In the genomic region with DNA sequence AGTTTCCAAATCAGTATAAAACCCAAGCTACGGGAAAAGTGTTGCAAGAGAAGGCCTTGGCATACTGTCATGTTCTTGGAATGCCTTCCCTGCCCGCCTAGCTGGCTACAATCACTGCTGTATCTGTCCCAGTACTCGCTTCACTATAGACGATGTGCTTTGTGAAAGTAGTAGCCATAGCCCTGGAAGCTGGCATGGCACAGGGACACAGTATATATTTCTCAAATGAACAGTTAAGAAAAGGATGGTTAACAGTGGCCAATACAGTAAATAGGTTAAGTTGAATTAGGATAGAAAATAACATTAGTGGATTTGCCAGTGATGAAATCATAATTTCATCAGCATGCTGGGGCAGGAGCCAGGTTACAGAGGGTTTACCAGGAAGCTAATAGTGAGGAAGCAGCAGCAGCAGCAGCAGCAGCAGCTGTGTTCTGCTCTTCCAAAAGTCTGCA, we compare ENCODE assay signal across 11 cellular contexts.
DNase-seq lines count a peak whose midpoint lies in the region; ATAC-seq, FAIRE-seq and TF ChIP-seq lines count a peak whose summit lies in the region.
"Had no signal": no experiment of that assay in that cellular context is flagged by ENCODE, and none has a peak within 500 bp of the region (broad histone marks: within the 10 kb centered on the region; RNA-seq: fewer than 3 reads in every experiment).

No MANE protein-coding gene starts in this region.

- H3K9me2 ChIP-seq in SK-N-SH: no peaks in the 10 kb centered on the region

- H3K36me3 ChIP-seq in SK-N-SH (replicated peaks in 1 of 2; ENCODE audit: control insufficient read depth in 1 of 2, insufficient read depth in 2 of 2, low read length in 1 of 2) (no peaks in the 10 kb centered on the region), psoas muscle (ENCODE audit: insufficient read depth in 1 of 2, low read depth in 1 of 2) (no peaks in the 10 kb centered on the region), small intestine (ENCODE audit: control insufficient read depth in 2 of 2, insufficient read depth in 2 of 2, low read length in 2 of 2) (no peaks in the 10 kb centered on the region)

- H3K4me2 ChIP-seq in SK-N-SH: 0 out of 2 replicates have a peak overlapping the region, but pooled peaks have one; percentile 7

- no peak for FAIRE-seq in small intestine (lab: Jason Lieb, UNC)
- no peak for FAIRE-seq in frontal cortex (lab: Jason Lieb, UNC)

- ATAC-seq in psoas muscle: peak; percentile 65 to 88 (median 76)
- ATAC-seq: naive thymus-derived CD4-positive, alpha-beta T cell had no signal

- H3K4me1 ChIP-seq in SK-N-SH (ENCODE audit: control insufficient read depth in 1 of 2, insufficient read depth in 2 of 2, low read depth in 1 of 2, low read length in 1 of 2) (peaks cover 0 to 23% of the 10 kb centered on the region in 2 experiments; a peak in 2 of 4 replicates), psoas muscle (peaks cover 5% of the 10 kb centered on the region), small intestine (ENCODE audit: control insufficient read depth in 2 of 2, insufficient read depth in 1 of 2, low read depth in 1 of 2, low read length in 1 of 2) (no peaks in the 10 kb centered on the region)

- peak overlapping the region; percentile 28 to 99 for H3K27ac ChIP-seq in SK-N-SH (ENCODE audit: low read depth in 2 of 2, low read length in 1 of 2)
- H3K27ac ChIP-seq in psoas muscle: peak overlapping the region; percentile 56
- peak overlapping the region in 1 of 2 donors; percentile 36 for H3K27ac ChIP-seq in small intestine (ENCODE audit: low read depth in 1 of 2, low read length in 1 of 2)

- DNase-seq in ELR (ENCODE audit: low read depth): peak; percentile 73
- DNase-seq in SK-N-SH: peak; percentile 32
- DNase-seq in fibroblast of the conjunctiva (ENCODE audit: low read depth): peak; percentile 87
- DNase-seq in psoas muscle: peak; percentile 42 to 66
- DNase-seq in medulla oblongata (ENCODE audit: extremely low spot score): no peak
- DNase-seq in small intestine: no peak
- no peak for DNase-seq in frontal cortex (ENCODE audit: low spot score in 2 of 2)
- no peak for DNase-seq in effector CD8-positive, alpha-beta T cell (lab: John Stamatoyannopoulos, UW)
- DNase-seq: activated gamma-delta T cell; naive thymus-derived CD4-positive, alpha-beta T cell; NK-92 treated with Interleukin-12 subunit alpha and Interleukin-12 subunit beta, amount 100 ng/mL, for 24 hours had no signal

- H3K9ac ChIP-seq in SK-N-SH: no peak overlapping the region

- 22% methylated on average over 4 of the region's 4 CpGs for WGBS in SK-N-SH (ENCODE audit: low lambda C conversion rate)
- WGBS in psoas muscle, 3 donors: 31 to 47% (median 46%) methylated on average over 4 of the region's 4 CpGs
- WGBS in small intestine, 3 donors: 86 to 98% (median 92%) methylated on average over 4 of the region's 4 CpGs

- H2AFZ ChIP-seq in SK-N-SH (ENCODE audit: low read depth): 0 out of 2 replicates have a peak overlapping the region, but pooled peaks have one; percentile 3

- H3K9me3 ChIP-seq in SK-N-SH (no peaks in the 10 kb centered on the region), psoas muscle (no peaks in the 10 kb centered on the region), small intestine (ENCODE audit: control insufficient read depth, low read depth) (no peaks in the 10 kb centered on the region)

- no peaks in the 10 kb centered on the region for H3K79me2 ChIP-seq in SK-N-SH (ENCODE audit: insufficient read depth)

- peak; percentile 10; the same call in 1 of the 2 replicates for TF ChIP-seq RAD21 in SK-N-SH (IDR thresholded peaks at IDR 0.05; ENCODE audit: low read length)

- peak in 1 of 2 experiments; percentile 90; a peak in 2 of 4 replicates for TF ChIP-seq EP300 in SK-N-SH (IDR thresholded peaks at IDR 0.05; ENCODE audit: borderline replicate concordance in 1 of 2, low read depth in 1 of 2, low read length in 1 of 2)

- POLR2A ChIA-PET in SK-N-SH (lab: Yijun Ruan, JAX): interaction anchor here (0.8 to 1.5 kb wide), 4 partner anchors 168 to 554 kb away, joined by 3 to 6 read pairs (median 4); no protein-coding TSS in a partner anchor

- peaks cover 4% of the 10 kb centered on the region for H3F3A ChIP-seq in SK-N-SH (replicated peaks; ENCODE audit: insufficient read depth)

- H4K20me1 ChIP-seq in SK-N-SH (ENCODE audit: insufficient read depth): no peaks in the 10 kb centered on the region

- H3K4me3 ChIP-seq in SK-N-SH (ENCODE audit: low read depth in 2 of 2, low read length in 1 of 2): no peak overlapping the region; a peak in 1 of 4 replicates
- peak overlapping the region; percentile 41 for H3K4me3 ChIP-seq in psoas muscle
- H3K4me3 ChIP-seq in small intestine (ENCODE audit: low read depth in 1 of 2, low read length in 2 of 2): no peak overlapping the region

- CTCF ChIA-PET in SK-N-SH (lab: Yijun Ruan, JAX): interaction anchor here (1.3 to 1.4 kb wide), 3 partner anchors 142 to 556 kb away, joined by 4 to 5 read pairs (median 4); no protein-coding TSS in a partner anchor

- H3K27me3 ChIP-seq in SK-N-SH (ENCODE audit: insufficient read depth) (no peaks in the 10 kb centered on the region), psoas muscle (ENCODE audit: insufficient read depth in 3 of 3, low read length in 2 of 3) (no peaks in the 10 kb centered on the region), small intestine (ENCODE audit: control insufficient read depth in 2 of 2, insufficient read depth in 2 of 2, low read length in 2 of 2) (no peaks in the 10 kb centered on the region)

- intact Hi-C loops in psoas muscle (cut with DNase I): no loop called here

- TF ChIP-seq CTCF in SK-N-SH (IDR thresholded peaks at IDR 0.05): no peak
- no peak for TF ChIP-seq CTCF in psoas muscle (IDR thresholded peaks at IDR 0.05)

TF ChIP-seq in SK-N-SH, 30 proteins besides CTCF, POLR2A, EP300 and RAD21 (continues in another document):
- peak; percentile 16 for TF ChIP-seq NFIC (IDR thresholded peaks at IDR 0.05; ENCODE audit: borderline replicate concordance)
- no peak for TF ChIP-seq MXI1 (IDR thresholded peaks at IDR 0.05; ENCODE audit: low read depth, low read length)
- no peak for TF ChIP-seq JUND (IDR thresholded peaks at IDR 0.05)
- no peak for TF ChIP-seq POLR2AphosphoS5 (IDR thresholded peaks at IDR 0.05; ENCODE audit: low read depth, low read length)
- TF ChIP-seq TCF12 (IDR thresholded peaks at IDR 0.05): peak; percentile 57
- TF ChIP-seq, protein P1, sequence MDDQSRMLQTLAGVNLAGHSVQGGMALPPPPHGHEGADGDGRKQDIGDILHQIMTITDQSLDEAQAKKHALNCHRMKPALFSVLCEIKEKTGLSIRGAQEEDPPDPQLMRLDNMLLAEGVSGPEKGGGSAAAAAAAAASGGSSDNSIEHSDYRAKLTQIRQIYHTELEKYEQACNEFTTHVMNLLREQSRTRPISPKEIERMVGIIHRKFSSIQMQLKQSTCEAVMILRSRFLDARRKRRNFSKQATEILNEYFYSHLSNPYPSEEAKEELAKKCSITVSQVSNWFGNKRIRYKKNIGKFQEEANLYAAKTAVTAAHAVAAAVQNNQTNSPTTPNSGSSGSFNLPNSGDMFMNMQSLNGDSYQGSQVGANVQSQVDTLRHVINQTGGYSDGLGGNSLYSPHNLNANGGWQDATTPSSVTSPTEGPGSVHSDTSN (IDR thresholded peaks at IDR 0.05): no peak; the same call in 1 of the 2 replicates
- TF ChIP-seq NRF1 (IDR thresholded peaks at IDR 0.05; ENCODE audit: low read depth, low read length): no peak
- 0 out of 2 replicates have a peak, but pooled peaks have one; percentile 45 for TF ChIP-seq TEAD4 (IDR thresholded peaks at IDR 0.05; ENCODE audit: borderline replicate concordance, insufficient read depth)
- no peak for TF ChIP-seq YY1 (IDR thresholded peaks at IDR 0.05; ENCODE audit: low read depth)
- TF ChIP-seq ELF1 (IDR thresholded peaks at IDR 0.05): no peak
- TF ChIP-seq SIN3A (IDR thresholded peaks at IDR 0.05; ENCODE audit: borderline replicate concordance, low read depth, low read length): no peak
- TF ChIP-seq SMC3 (IDR thresholded peaks at IDR 0.05; ENCODE audit: low read depth, low read length): no peak
- TF ChIP-seq, protein P2, sequence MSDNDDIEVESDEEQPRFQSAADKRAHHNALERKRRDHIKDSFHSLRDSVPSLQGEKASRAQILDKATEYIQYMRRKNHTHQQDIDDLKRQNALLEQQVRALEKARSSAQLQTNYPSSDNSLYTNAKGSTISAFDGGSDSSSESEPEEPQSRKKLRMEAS (IDR thresholded peaks at IDR 0.05; ENCODE audit: low read depth): no peak
- no peak for TF ChIP-seq MEF2A (IDR thresholded peaks at IDR 0.05; ENCODE audit: borderline replicate concordance, low read depth)
- TF ChIP-seq, protein P3, sequence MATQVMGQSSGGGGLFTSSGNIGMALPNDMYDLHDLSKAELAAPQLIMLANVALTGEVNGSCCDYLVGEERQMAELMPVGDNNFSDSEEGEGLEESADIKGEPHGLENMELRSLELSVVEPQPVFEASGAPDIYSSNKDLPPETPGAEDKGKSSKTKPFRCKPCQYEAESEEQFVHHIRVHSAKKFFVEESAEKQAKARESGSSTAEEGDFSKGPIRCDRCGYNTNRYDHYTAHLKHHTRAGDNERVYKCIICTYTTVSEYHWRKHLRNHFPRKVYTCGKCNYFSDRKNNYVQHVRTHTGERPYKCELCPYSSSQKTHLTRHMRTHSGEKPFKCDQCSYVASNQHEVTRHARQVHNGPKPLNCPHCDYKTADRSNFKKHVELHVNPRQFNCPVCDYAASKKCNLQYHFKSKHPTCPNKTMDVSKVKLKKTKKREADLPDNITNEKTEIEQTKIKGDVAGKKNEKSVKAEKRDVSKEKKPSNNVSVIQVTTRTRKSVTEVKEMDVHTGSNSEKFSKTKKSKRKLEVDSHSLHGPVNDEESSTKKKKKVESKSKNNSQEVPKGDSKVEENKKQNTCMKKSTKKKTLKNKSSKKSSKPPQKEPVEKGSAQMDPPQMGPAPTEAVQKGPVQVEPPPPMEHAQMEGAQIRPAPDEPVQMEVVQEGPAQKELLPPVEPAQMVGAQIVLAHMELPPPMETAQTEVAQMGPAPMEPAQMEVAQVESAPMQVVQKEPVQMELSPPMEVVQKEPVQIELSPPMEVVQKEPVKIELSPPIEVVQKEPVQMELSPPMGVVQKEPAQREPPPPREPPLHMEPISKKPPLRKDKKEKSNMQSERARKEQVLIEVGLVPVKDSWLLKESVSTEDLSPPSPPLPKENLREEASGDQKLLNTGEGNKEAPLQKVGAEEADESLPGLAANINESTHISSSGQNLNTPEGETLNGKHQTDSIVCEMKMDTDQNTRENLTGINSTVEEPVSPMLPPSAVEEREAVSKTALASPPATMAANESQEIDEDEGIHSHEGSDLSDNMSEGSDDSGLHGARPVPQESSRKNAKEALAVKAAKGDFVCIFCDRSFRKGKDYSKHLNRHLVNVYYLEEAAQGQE (IDR thresholded peaks at IDR 0.05; ENCODE audit: low read depth, low read length): no peak
- TF ChIP-seq FOSL2 (IDR thresholded peaks at IDR 0.05; ENCODE audit: borderline replicate concordance, low read depth): no peak
- peak; percentile 54 for TF ChIP-seq RCOR1 (IDR thresholded peaks at IDR 0.05; ENCODE audit: low read length)
- peak; percentile 50 for TF ChIP-seq GATA2 (CRISPR knock-in tag; IDR thresholded peaks at IDR 0.05)

Comparison
In these comparisons a context has a peak if more than half of its experiments do, and no peak if none do; other contexts are left out.
1. DNase-seq: peak in ELR (single experiment), SK-N-SH (single experiment), fibroblast of the conjunctiva (single experiment) and psoas muscle (2 of 2); none in medulla oblongata (single experiment), small intestine (single experiment), frontal cortex (0 of 2) and effector CD8-positive, alpha-beta T cell (single experiment).